ENCODE assay signal across 35 cellular contexts in the genomic region with DNA sequence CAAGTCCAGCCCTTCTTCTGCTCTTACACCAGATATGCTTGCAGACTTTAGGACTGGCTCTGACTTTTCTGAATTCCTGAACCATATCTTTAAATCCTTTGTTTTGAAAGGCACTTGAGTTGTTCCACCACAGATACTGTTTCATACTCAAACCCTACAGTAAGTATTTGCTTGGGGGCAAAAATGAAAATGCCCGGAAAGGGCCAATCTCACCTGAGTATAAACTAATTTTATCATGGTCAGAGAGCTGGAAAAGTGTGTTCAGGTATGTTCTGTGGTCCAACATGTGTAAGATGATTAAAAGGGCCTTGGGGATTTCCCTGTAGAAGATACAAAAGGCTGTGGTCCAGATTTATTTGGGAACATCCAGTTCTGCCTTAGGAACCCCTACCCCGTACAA.
"Had no signal": no experiment of that assay in that cellular context is flagged by ENCODE, and none has a peak within 500 bp of the region (broad histone marks: within the 10 kb centered on the region; RNA-seq: fewer than 3 reads in every experiment).

No MANE protein-coding gene starts in this region.

- H3K27ac ChIP-seq: KMS-11 had no signal

- H3K9ac ChIP-seq: KMS-11 had no signal

- H3K36me3 ChIP-seq: MG63 had no signal

- H3K9me3 ChIP-seq: MG63 had no signal

- H3K27me3 ChIP-seq: MG63 had no signal

- DNase-seq: Karpas-422, Kasumi-1, MG63, MM.1S, MV-4-11, NCI-H1048, NCI-H1092, NCI-H1092 treated with DMSO at 0.1 percent for 48 hours, NCI-H1105, NCI-H1105 treated with DMSO at 0.1 percent for 48 hours, NCI-H1417, NCI-H1417 treated with DMSO at 0.1 percent for 48 hours, NCI-H1436, NCI-H1436 treated with DMSO at 0.1 percent for 48 hours, NCI-H146, NCI-H1694, NCI-H1694 treated with DMSO at 0.1 percent for 48 hours, NCI-H187, NCI-H187 treated with DMSO at 0.1 percent for 48 hours, NCI-H1930, NCI-H2029, NCI-H2029 treated with DMSO at 0.1 percent for 48 hours, NCI-H2081, NCI-H2081 treated with DMSO at 0.1 percent for 48 hours, NCI-H2107, NCI-H2171, NCI-H2171 treated with DMSO at 0.1 percent for 48 hours, NCI-H2227 treated with DMSO at 0.1 percent for 48 hours, NCI-H226, NCI-H345, NCI-H446, NCI-H446 treated with DMSO at 0.1 percent for 48 hours, NCI-H510A, NCI-H510A treated with DMSO at 0.1 percent for 48 hours had no signal

- H3K4me3 ChIP-seq: MG63 had no signal

- H3K4me2 ChIP-seq: KMS-11 had no signal
